Comparison of ENCODE assay signal across 8 cellular contexts in genomic region chr14:105045710-105046326, GRCh38. TPM values are rescaled to one million over a fixed set of nuclear protein-coding genes. Genes with fewer than 3 reads are reported as not detected.
A peak's percentile ranks its signal among the peaks of the same experiment; 100 is the strongest.
DNase-seq lines count a peak whose midpoint lies in the region; TF ChIP-seq lines count a peak whose summit lies in the region.

No MANE protein-coding gene starts in this region.

- H3K27me3 Mint-ChIP-seq in activated naive CD4-positive, alpha-beta T cell treated with anti-CD3 and anti-CD28 coated beads, Interleukin-2, amount 50 U/mL, for 24 hours: no peaks in the 10 kb centered on the region
- peaks cover 33% of the 10 kb centered on the region for H3K27me3 Mint-ChIP-seq in progenitor cell of endocrine pancreas

- peaks cover 5% of the 10 kb centered on the region for H3K4me1 Mint-ChIP-seq in activated naive CD4-positive, alpha-beta T cell treated with anti-CD3 and anti-CD28 coated beads, Interleukin-2, amount 50 U/mL, for 24 hours
- no peaks in the 10 kb centered on the region for H3K4me1 Mint-ChIP-seq in progenitor cell of endocrine pancreas (ENCODE audit: low read depth)

- peak; percentile 99 for TF ChIP-seq CTCF in HFF-Myc (IDR thresholded peaks at IDR 0.05; ENCODE audit: low read depth, low read length, missing control alignments)
- peak; percentile 100 for TF ChIP-seq CTCF in progenitor cell of endocrine pancreas (IDR thresholded peaks at IDR 0.05; ENCODE audit: unreplicated experiment)
- peak; percentile 99 to 100 (median 100) for TF ChIP-seq CTCF in vagina (IDR thresholded peaks at IDR 0.05)

- no peaks in the 10 kb centered on the region for H3K36me3 Mint-ChIP-seq in activated naive CD4-positive, alpha-beta T cell treated with anti-CD3 and anti-CD28 coated beads, Interleukin-2, amount 50 U/mL, for 24 hours
- no peaks in the 10 kb centered on the region for H3K36me3 Mint-ChIP-seq in progenitor cell of endocrine pancreas (ENCODE audit: insufficient read depth)

- no peak overlapping the region for H3K4me3 ChIP-seq in HFF-Myc (replicated peaks; ENCODE audit: low read depth, low read length)
- no peak overlapping the region for H3K4me3 ChIP-seq in vagina

- H3K9me3 Mint-ChIP-seq in activated naive CD4-positive, alpha-beta T cell treated with anti-CD3 and anti-CD28 coated beads, Interleukin-2, amount 50 U/mL, for 24 hours: no peaks in the 10 kb centered on the region
- H3K9me3 Mint-ChIP-seq in progenitor cell of endocrine pancreas (ENCODE audit: low read depth): no peaks in the 10 kb centered on the region

- H3K4me1 ChIP-seq in vagina: no peaks in the 10 kb centered on the region

- no peaks in the 10 kb centered on the region for H3K36me3 ChIP-seq in vagina

- H3K9me3 ChIP-seq in vagina: no peaks in the 10 kb centered on the region

- H3K27ac Mint-ChIP-seq in activated naive CD4-positive, alpha-beta T cell treated with anti-CD3 and anti-CD28 coated beads, Interleukin-2, amount 50 U/mL, for 24 hours: peak overlapping the region; percentile 38
- no peak overlapping the region for H3K27ac Mint-ChIP-seq in progenitor cell of endocrine pancreas

- H3K4me3 Mint-ChIP-seq in activated naive CD4-positive, alpha-beta T cell treated with anti-CD3 and anti-CD28 coated beads, Interleukin-2, amount 50 U/mL, for 24 hours: no peak overlapping the region
- no peak overlapping the region for H3K4me3 Mint-ChIP-seq in progenitor cell of endocrine pancreas (ENCODE audit: low read depth)

- no peak overlapping the region for H3K27ac ChIP-seq in vagina

- intact Hi-C loops in head of caudate nucleus (cut with DNase I): no loop called here
- intact Hi-C loops in vagina (cut with DNase I): loop anchor here (5.0 kb wide), 1 partner anchor 149 kb away; no protein-coding TSS in a partner anchor

- no peaks in the 10 kb centered on the region for H3K27me3 ChIP-seq in vagina

- DNase-seq in ELF-1 (ENCODE audit: low read depth, low spot score) (peak; percentile 95), HFF-Myc (ENCODE audit: extremely low read depth, low read depth) (no peak), NCI-H1417 treated with DMSO at 0.1 percent for 48 hours (lab: John Stamatoyannopoulos, UW) (peak; percentile 37), SW 1271 (lab: John Stamatoyannopoulos, UW) (peak; percentile 51 to 86), head of caudate nucleus (peak; percentile 47 to 89 (median 74)), progenitor cell of endocrine pancreas (ENCODE audit: low spot score, unreplicated experiment) (peak; percentile 94), vagina (ENCODE audit: extremely low spot score in 2 of 2) (no peak)

- TF ChIP-seq POLR2A in vagina (IDR thresholded peaks at IDR 0.05): no peak

RNA-seq across cellular contexts. Expression of gene GPR132, which starts 19.4 kb away (rescaled TPM):
- total RNA-seq in progenitor cell of endocrine pancreas: 0.57 and 0.69 TPM in 2 replicates
- total RNA-seq in vagina: 9.1 TPM

RNA-seq across cellular contexts. Expression of gene CDCA4, which starts 24.9 kb away (rescaled TPM):
- total RNA-seq in progenitor cell of endocrine pancreas: 21.5 and 22.9 TPM in 2 replicates
- 15.2 TPM for total RNA-seq in vagina

Comparison
In these comparisons a context has a peak if more than half of its experiments do, and no peak if none do; other contexts are left out.
1. DNase-seq: peak in ELF-1 (single experiment), NCI-H1417 treated with DMSO at 0.1 percent for 48 hours (single experiment), SW 1271 (2 of 2), head of caudate nucleus (42 of 42) and progenitor cell of endocrine pancreas (single experiment); none in HFF-Myc (single experiment) and vagina (0 of 2).
2. Peak in every context shown above with its lines, with median percentiles within 50 percentile points of each other: CTCF ChIP-seq.